ENCODE assay signal across 8 cellular contexts in genomic region chr2:131527131-131528001, GRCh38. TPM values are rescaled to one million over a fixed set of nuclear protein-coding genes. Genes with fewer than 3 reads are reported as not detected.
A peak's percentile ranks its signal among the peaks of the same experiment; 100 is the strongest.
DNase-seq lines count a peak whose midpoint lies in the region; ATAC-seq lines count a peak whose summit lies in the region.
"Not testable (repeated sequence)": the region's sequence is repeated elsewhere in the genome, so short reads cannot be mapped to it uniquely, and the experiment has no call there.

Gene CCDC74A, plus strand, starts transcription at chr2:131527888. Its CDS starts 83 bp downstream, at chr2:131527971.

- ATAC-seq in GM19467 (IDR thresholded peaks at IDR 0.05; ENCODE audit: unreplicated experiment) (peak; percentile 89), HG03460 (IDR thresholded peaks at IDR 0.05; ENCODE audit: unreplicated experiment) (peak; percentile 89), left lobe of liver (peak; percentile 88)

- not testable (repeated sequence) for H3K9me3 ChIP-seq in BLaER1 treated with 17β-estradiol and CSF1 and Interleukin-3, amounts not matched to agents 10 nM and 100 nM (replicated peaks in 1 of 11)

- H3K27ac ChIP-seq in BLaER1 treated with 17β-estradiol and CSF1 and Interleukin-3, amounts not matched to agents 10 nM and 100 nM, result peak within 1 kb of the TSS in 8 of 11 experiments; percentile 43 to 64 (median 54); a peak in 16 of 22 replicates

- H4K20me1 ChIP-seq in BLaER1 treated with 17β-estradiol and CSF1 and Interleukin-3, amounts not matched to agents 10 nM and 100 nM, result not testable (repeated sequence)

- H3K36me3 Mint-ChIP-seq in activated CD4-positive, alpha-beta T cell treated with anti-CD3 and anti-CD28 coated beads, Interleukin-2, amount 10 ng/mL, durations not matched to agents 7 days and 5 days (ENCODE audit: low read depth), result not testable (repeated sequence)

- H3K27me3 Mint-ChIP-seq in activated CD4-positive, alpha-beta T cell treated with anti-CD3 and anti-CD28 coated beads, Interleukin-2, amount 10 ng/mL, durations not matched to agents 7 days and 5 days, result not testable (repeated sequence)

- H3K4me3 ChIP-seq in BLaER1 treated with 17β-estradiol and CSF1 and Interleukin-3, amounts not matched to agents 10 nM and 100 nM, result peak within 1 kb of the TSS; percentile 45 to 66 (median 56)

- H3K27me3 ChIP-seq in BLaER1 treated with 17β-estradiol and CSF1 and Interleukin-3, amounts not matched to agents 10 nM and 100 nM, result not testable (repeated sequence)

- H3K36me3 ChIP-seq in BLaER1 treated with 17β-estradiol and CSF1 and Interleukin-3, amounts not matched to agents 10 nM and 100 nM, result not testable (repeated sequence)

- H3K4me3 Mint-ChIP-seq in activated CD4-positive, alpha-beta T cell treated with anti-CD3 and anti-CD28 coated beads, Interleukin-2, amount 10 ng/mL, durations not matched to agents 7 days and 5 days, result peak within 1 kb of the TSS; percentile 77

- CTCF ChIA-PET in activated CD4-positive, alpha-beta T cell treated with anti-CD3 and anti-CD28 coated beads, Interleukin-2, amount 10 ng/mL, durations not matched to agents 7 days and 5 days (lab: Charles Lee), result interaction anchor here (0.6 to 1.3 kb wide), 2 partner anchors 34 to 373 kb away, joined by 4 to 6 read pairs; no protein-coding TSS in a partner anchor

- H3K27ac Mint-ChIP-seq in activated CD4-positive, alpha-beta T cell treated with anti-CD3 and anti-CD28 coated beads, Interleukin-2, amount 10 ng/mL, durations not matched to agents 7 days and 5 days, result peak within 1 kb of the TSS; percentile 84

- peak within 1 kb of the TSS in 10 of 11 experiments; percentile 41 to 65 (median 54); a peak in 16 of 22 replicates for H3K9ac ChIP-seq in BLaER1 treated with 17β-estradiol and CSF1 and Interleukin-3, amounts not matched to agents 10 nM and 100 nM

- H3K4me1 Mint-ChIP-seq in activated CD4-positive, alpha-beta T cell treated with anti-CD3 and anti-CD28 coated beads, Interleukin-2, amount 10 ng/mL, durations not matched to agents 7 days and 5 days, result peaks cover 18% of the 10 kb centered on the region

- H3K4me1 ChIP-seq in BLaER1 treated with 17β-estradiol and CSF1 and Interleukin-3, amounts not matched to agents 10 nM and 100 nM, result peaks cover 10 to 19% (median 15%) of the 10 kb centered on the region in 10 experiments

- POLR2A ChIA-PET in activated CD4-positive, alpha-beta T cell treated with anti-CD3 and anti-CD28 coated beads, Interleukin-2, amount 10 ng/mL, durations not matched to agents 7 days and 5 days (lab: Charles Lee), result not testable (repeated sequence)

- DNase-seq in NCI-H524 (lab: John Stamatoyannopoulos, UW), result peak; percentile 43 to 69
- peak; percentile 76 for DNase-seq in activated CD4-positive, alpha-beta T cell treated with anti-CD3 and anti-CD28 coated beads, Interleukin-2, amount 10 ng/mL, durations not matched to agents 7 days and 5 days
- peak; percentile 62 for DNase-seq in cerebellar cortex (ENCODE audit: low spot score)
- peak; percentile 59 for DNase-seq in left lobe of liver (ENCODE audit: low spot score)
- peak; percentile 78 to 85 for DNase-seq in stimulated activated CD4-positive, alpha-beta T cell treated with anti-CD3 and anti-CD28 coated beads, Interleukin-2, amount 100 ng/mL, for 24 hours

- peak within 1 kb of the TSS; percentile 64 to 80 (median 70) for H3K4me2 ChIP-seq in BLaER1 treated with 17β-estradiol and CSF1 and Interleukin-3, amounts not matched to agents 10 nM and 100 nM

- H3K9me3 Mint-ChIP-seq in activated CD4-positive, alpha-beta T cell treated with anti-CD3 and anti-CD28 coated beads, Interleukin-2, amount 10 ng/mL, durations not matched to agents 7 days and 5 days, result not testable (repeated sequence)

RNA-seq across cellular contexts. Expression of gene CCDC74A, which starts in this region (rescaled TPM):
- total RNA-seq in activated CD4-positive, alpha-beta T cell treated with anti-CD3 and anti-CD28 coated beads, Interleukin-2, amount 10 ng/mL, durations not matched to agents 7 days and 5 days, result 1 to 10 TPM; 3.0 to 3.2 TPM
- total RNA-seq in left lobe of liver, result 0.30 TPM

Comparison
In these comparisons a context has a peak if more than half of its experiments do, and no peak if none do; other contexts are left out.
1. Peak in every context shown above with its lines: DNase-seq, ATAC-seq, H3K4me3 ChIP-seq and H3K27ac ChIP-seq.
2. Peak in DNase-seq and ATAC-seq in left lobe of liver; RNA of the gene not detected or under 1 TPM.